Comparison of ENCODE assay signal across 18 cellular contexts in the genomic region with DNA sequence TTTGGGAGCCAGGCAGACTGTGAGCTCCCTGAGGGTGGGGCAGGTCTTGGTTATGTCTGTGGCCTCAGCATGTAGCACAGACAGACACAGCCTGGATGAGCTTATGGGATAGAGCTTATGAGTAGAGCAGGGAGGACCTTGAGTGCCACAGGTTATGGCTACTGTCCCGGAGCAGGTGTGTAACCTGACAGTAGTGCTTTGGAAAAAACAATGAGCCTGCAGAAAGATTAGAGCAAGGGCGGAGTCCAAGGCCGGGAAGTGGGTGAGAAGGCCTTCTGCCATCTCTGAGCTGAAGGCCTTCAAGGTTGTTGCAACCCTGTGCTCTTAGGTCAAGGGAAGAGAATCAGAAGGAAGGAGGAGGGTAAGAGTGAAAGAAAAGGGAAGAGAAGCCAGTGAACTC. TPM values are rescaled to one million over a fixed set of nuclear protein-coding genes. Genes with fewer than 3 reads are reported as not detected.
DNase-seq lines count a peak whose midpoint lies in the region; TF ChIP-seq lines count a peak whose summit lies in the region.
"Had no signal": no experiment of that assay in that cellular context is flagged by ENCODE, and none has a peak within 500 bp of the region (broad histone marks: within the 10 kb centered on the region; RNA-seq: fewer than 3 reads in every experiment).

No MANE protein-coding gene starts in this region.

- peaks cover 0 to 17% of the 10 kb centered on the region in 2 donors for H3K36me3 Mint-ChIP-seq in CD4-positive, alpha-beta memory T cell
- H3K36me3 Mint-ChIP-seq in chondrocyte (ENCODE audit: low read depth) (peaks cover 16% of the 10 kb centered on the region), nephron (ENCODE audit: low read depth) (peaks cover 19% of the 10 kb centered on the region)
- H3K36me3 Mint-ChIP-seq: WTC11 had no signal

- peaks cover 11% of the 10 kb centered on the region for H3K79me2 ChIP-seq in mesendoderm (ENCODE audit: control insufficient read depth, insufficient read depth, low read length)

- H3K9ac ChIP-seq in BLaER1 treated with 17β-estradiol and CSF1 and Interleukin-3, amounts not matched to agents 10 nM and 100 nM: peak overlapping the region in 4 of 11 experiments; percentile 1 to 7 (median 4); a peak in 4 of 22 replicates
- H3K9ac ChIP-seq in mesendoderm (ENCODE audit: low read length): no peak overlapping the region

- H2BK5ac ChIP-seq in mesendoderm (ENCODE audit: low read length): no peak overlapping the region

- H3K27ac ChIP-seq in BLaER1 treated with 17β-estradiol and CSF1 and Interleukin-3, amounts not matched to agents 10 nM and 100 nM: peak overlapping the region in 7 of 11 experiments; percentile 34 to 65 (median 44); a peak in 11 of 22 replicates
- no peak overlapping the region for H3K27ac ChIP-seq in CD4-positive, alpha-beta memory T cell (ENCODE audit: low read depth, low read length)
- no peak overlapping the region for H3K27ac ChIP-seq in mesendoderm (ENCODE audit: low read depth, low read length)
- H3K27ac ChIP-seq: ovary had no signal

- no peak overlapping the region for H2BK15ac ChIP-seq in mesendoderm (replicated peaks; ENCODE audit: low read depth)

- H3K4me1 Mint-ChIP-seq in CD4-positive, alpha-beta memory T cell: peaks cover 0 to 20% (median 7%) of the 10 kb centered on the region in 4 donors
- H3K4me1 Mint-ChIP-seq in chondrocyte (ENCODE audit: low read depth) (peaks cover 24% of the 10 kb centered on the region), nephron (peaks cover 28% of the 10 kb centered on the region)

- H3K4me3 ChIP-seq in BLaER1 treated with 17β-estradiol and CSF1 and Interleukin-3, amounts not matched to agents 10 nM and 100 nM: no peak overlapping the region
- no peak overlapping the region for H3K4me3 ChIP-seq in CD4-positive, alpha-beta memory T cell (ENCODE audit: low read length in 2 of 2)
- H3K4me3 ChIP-seq in mesendoderm (ENCODE audit: low read length): no peak overlapping the region
- H3K4me3 ChIP-seq: K562, ovary had no signal

- intact Hi-C loops in CD4-positive, alpha-beta memory T cell (cut with micrococcal nuclease): no loop called here

- no peak overlapping the region for H3K18ac ChIP-seq in mesendoderm (ENCODE audit: low read length)

- H3K27me3 Mint-ChIP-seq in CD4-positive, alpha-beta memory T cell: no peaks in the 10 kb centered on the region
- H3K27me3 Mint-ChIP-seq in chondrocyte (ENCODE audit: low read depth) (no peaks in the 10 kb centered on the region), nephron (ENCODE audit: low read depth) (no peaks in the 10 kb centered on the region)

- CTCF ChIA-PET in CD4-positive, alpha-beta memory T cell (lab: Charles Lee; ENCODE audit: partially characterized antibody): interaction anchor here (1.0 to 1.8 kb wide), 4 partner anchors 16 to 643 kb away, joined by 3 to 5 read pairs (median 4); a partner anchor contains a TSS

- H3K9me3 ChIP-seq in BLaER1 treated with 17β-estradiol and CSF1 and Interleukin-3, amounts not matched to agents 10 nM and 100 nM (replicated peaks in 1 of 11): no peaks in the 10 kb centered on the region
- no peaks in the 10 kb centered on the region for H3K9me3 ChIP-seq in CD4-positive, alpha-beta memory T cell (ENCODE audit: control insufficient read depth in 1 of 2, low read length in 2 of 2)
- H3K9me3 ChIP-seq: ovary had no signal

- peak overlapping the region; percentile 6 to 60 (median 40); a peak in 16 of 22 replicates for H3K4me2 ChIP-seq in BLaER1 treated with 17β-estradiol and CSF1 and Interleukin-3, amounts not matched to agents 10 nM and 100 nM
- no peak overlapping the region for H3K4me2 ChIP-seq in mesendoderm (ENCODE audit: low read length)

- no peak overlapping the region for H2AK5ac ChIP-seq in mesendoderm (ENCODE audit: low read length)

- no peak overlapping the region for H3K4ac ChIP-seq in mesendoderm (ENCODE audit: low read depth, low read length)

- H4K8ac ChIP-seq in mesendoderm (ENCODE audit: low read depth, low read length): no peak overlapping the region

- H3K79me1 ChIP-seq in mesendoderm (ENCODE audit: low read length): peaks cover 2% of the 10 kb centered on the region

- H3K23ac ChIP-seq in mesendoderm (ENCODE audit: low read length): no peak overlapping the region

- POLR2A ChIA-PET in CD4-positive, alpha-beta memory T cell (lab: Charles Lee; ENCODE audit: partially characterized antibody): interaction anchor here (0.7 to 3.2 kb wide), 3 partner anchors 8 to 16 kb away, joined by 3 to 17 read pairs (median 4); a partner anchor contains a TSS

- no CpG with 5 or more reads among the region's 3 CpGs for WGBS in mesendoderm (ENCODE audit: extremely low coverage, insufficient coverage, low lambda C conversion rate)

- TF ChIP-seq CTCF in chondrocyte (IDR thresholded peaks at IDR 0.05): no peak
- TF ChIP-seq CTCF in nephron (IDR thresholded peaks at IDR 0.05; ENCODE audit: unreplicated experiment in 3 of 3): no peak

- H3K36me3 ChIP-seq in BLaER1 treated with 17β-estradiol and CSF1 and Interleukin-3, amounts not matched to agents 10 nM and 100 nM: peaks cover 0 to 84% (median 73%) of the 10 kb centered on the region in 11 experiments; a peak in 19 of 22 replicates
- no peaks in the 10 kb centered on the region for H3K36me3 ChIP-seq in CD4-positive, alpha-beta memory T cell (ENCODE audit: insufficient read depth, low read length)
- peaks cover 5% of the 10 kb centered on the region for H3K36me3 ChIP-seq in mesendoderm (ENCODE audit: control insufficient read depth, insufficient read depth, low read length)
- H3K36me3 ChIP-seq: ovary had no signal

- H3K27ac Mint-ChIP-seq in CD4-positive, alpha-beta memory T cell: peak overlapping the region in 6 of 7 donors; percentile 54 to 87 (median 58)
- H3K27ac Mint-ChIP-seq in chondrocyte (ENCODE audit: unreplicated experiment) (no peak overlapping the region), nephron (peak overlapping the region in 2 of 3 experiments; percentile 53 to 54)

- H3K4me1 ChIP-seq in BLaER1 treated with 17β-estradiol and CSF1 and Interleukin-3, amounts not matched to agents 10 nM and 100 nM: peaks cover 19 to 54% (median 35%) of the 10 kb centered on the region in 10 experiments
- H3K4me1 ChIP-seq in CD4-positive, alpha-beta memory T cell (ENCODE audit: insufficient read depth, low read length): no peaks in the 10 kb centered on the region
- peaks cover 10% of the 10 kb centered on the region for H3K4me1 ChIP-seq in mesendoderm (ENCODE audit: control insufficient read depth, low read depth, low read length)

- no peaks in the 10 kb centered on the region for H3K9me3 Mint-ChIP-seq in CD4-positive, alpha-beta memory T cell
- H3K9me3 Mint-ChIP-seq in chondrocyte (ENCODE audit: low read depth) (no peaks in the 10 kb centered on the region), nephron (no peaks in the 10 kb centered on the region)
- H3K9me3 Mint-ChIP-seq: WTC11 had no signal

- H2BK120ac ChIP-seq in mesendoderm (ENCODE audit: low read depth, low read length): no peak overlapping the region

- no peak overlapping the region for H3K56ac ChIP-seq in mesendoderm (ENCODE audit: low read length)

- no peak overlapping the region for H4K5ac ChIP-seq in mesendoderm (ENCODE audit: low read length)

- H4K20me1 ChIP-seq in BLaER1 treated with 17β-estradiol and CSF1 and Interleukin-3, amounts not matched to agents 10 nM and 100 nM: peaks cover 0 to 12% (median 0%) of the 10 kb centered on the region in 11 experiments; a peak in 1 of 22 replicates

- no peaks in the 10 kb centered on the region for H3K27me3 ChIP-seq in BLaER1 treated with 17β-estradiol and CSF1 and Interleukin-3, amounts not matched to agents 10 nM and 100 nM
- H3K27me3 ChIP-seq in CD4-positive, alpha-beta memory T cell (ENCODE audit: insufficient read depth, low read length): no peaks in the 10 kb centered on the region
- no peaks in the 10 kb centered on the region for H3K27me3 ChIP-seq in mesendoderm (ENCODE audit: insufficient read depth, low read length, poor library complexity)
- H3K27me3 ChIP-seq: ovary had no signal

- no peak overlapping the region for H3K4me3 Mint-ChIP-seq in CD4-positive, alpha-beta memory T cell
- H3K4me3 Mint-ChIP-seq in chondrocyte (ENCODE audit: unreplicated experiment) (no peak overlapping the region), nephron (no peak overlapping the region)
- H3K4me3 Mint-ChIP-seq: WTC11 had no signal

- no peak for DNase-seq in CD4-positive, alpha-beta memory T cell
- peak; percentile 28 for DNase-seq in chondrocyte (ENCODE audit: low spot score)
- DNase-seq in mesendoderm: no peak
- no peak for DNase-seq in stimulated activated CD4-positive, alpha-beta T cell treated with anti-CD3 and anti-CD28 coated beads, Interleukin-12 subunit alpha, Interleukin-12 subunit beta, amount 100 ng/mL, for 4 hours
- no peak for DNase-seq in GM19238 (ENCODE audit: insufficient read length, low spot score)
- DNase-seq: activated naive CD4-positive, alpha-beta T cell treated with Interleukin-2 at 50 U/mL for 16 hours; AML-193; cortex of kidney; DMS 273 treated with DMSO at 0.1 percent for 48 hours; foreskin melanocyte; NCI-H2029; NCI-H510A treated with DMSO at 0.1 percent for 48 hours; stimulated activated CD4-positive, alpha-beta T cell treated with anti-CD3 and anti-CD28 coated beads, Interleukin-2, amount 100 ng/mL, for 24 hours had no signal

RNA-seq across cellular contexts. Expression of a gene that starts 4.0 kb away (rescaled TPM):
- 10 to 100 TPM; 17.7 to 19.7 TPM for total RNA-seq in CD4-positive, alpha-beta memory T cell
- polyA plus RNA-seq in CD4-positive, alpha-beta memory T cell: under 1 TPM; 0.15 to 0.36 TPM
- 854 to 4,666 TPM (median 4,556 TPM) in 3 replicates for total RNA-seq in chondrocyte
- polyA plus RNA-seq in mesendoderm (2013, experiment 1 of 2): 928 TPM
- polyA plus RNA-seq in mesendoderm (2013, experiment 2 of 2): 989 TPM

RNA-seq across cellular contexts. Expression of a gene that starts 16.7 kb away (rescaled TPM):
- 10 to 100 TPM; 60.2 to 67.3 TPM for total RNA-seq in CD4-positive, alpha-beta memory T cell
- 1 to 10 TPM; 2.1 to 4.1 TPM for polyA plus RNA-seq in CD4-positive, alpha-beta memory T cell
- total RNA-seq in chondrocyte: 32.4 to 42.5 TPM (median 38.8 TPM) in 3 replicates
- polyA plus RNA-seq in mesendoderm (2013, experiment 1 of 2): 9.6 TPM
- 8.7 TPM for polyA plus RNA-seq in mesendoderm (2013, experiment 2 of 2)

RNA-seq across cellular contexts. Expression of a gene that starts 36.7 kb away (rescaled TPM):
- 100 to 1,000 TPM; 300 to 325 TPM for total RNA-seq in CD4-positive, alpha-beta memory T cell
- polyA plus RNA-seq in CD4-positive, alpha-beta memory T cell: 10 to 100 TPM; 33.3 to 84.2 TPM
- total RNA-seq in chondrocyte: 42.8 to 71.0 TPM (median 43.0 TPM) in 3 replicates
- 15.6 TPM for polyA plus RNA-seq in mesendoderm (2013, experiment 1 of 2)
- 15.8 TPM for polyA plus RNA-seq in mesendoderm (2013, experiment 2 of 2)

RNA-seq across cellular contexts. Expression of a gene that starts 37.3 kb away (rescaled TPM):
- total RNA-seq in CD4-positive, alpha-beta memory T cell: 10 to 100 TPM; 41.8 to 50.1 TPM
- polyA plus RNA-seq in CD4-positive, alpha-beta memory T cell: 10 to 100 TPM; 20.7 to 45.0 TPM
- 21.8 to 26.1 TPM (median 24.7 TPM) in 3 replicates for total RNA-seq in chondrocyte
- polyA plus RNA-seq in mesendoderm (2013, experiment 1 of 2): 16.9 TPM
- 16.0 TPM for polyA plus RNA-seq in mesendoderm (2013, experiment 2 of 2)

RNA-seq across cellular contexts. Expression of a gene that starts 51.1 kb away (rescaled TPM):
- 10 to 100 TPM; 61.6 to 64.2 TPM for total RNA-seq in CD4-positive, alpha-beta memory T cell
- 10 to 100 TPM; 16.4 to 23.7 TPM for polyA plus RNA-seq in CD4-positive, alpha-beta memory T cell
- total RNA-seq in chondrocyte: 85.4 to 98.0 TPM (median 90.5 TPM) in 3 replicates
- 76.1 TPM for polyA plus RNA-seq in mesendoderm (2013, experiment 1 of 2)
- polyA plus RNA-seq in mesendoderm (2013, experiment 2 of 2): 73.8 TPM

Comparison
In these comparisons a context has a peak if more than half of its experiments do, and no peak if none do; other contexts are left out.
1. H3K27ac ChIP-seq: peak in BLaER1 treated with 17β-estradiol and CSF1 and Interleukin-3, amounts not matched to agents 10 nM and 100 nM (7 of 11); none in CD4-positive, alpha-beta memory T cell (single experiment) and mesendoderm (single experiment).
2. RNA of a gene that starts 4.0 kb away (total RNA-seq): 854 to 4,666 TPM in chondrocyte; 17.7 to 19.7 TPM in CD4-positive, alpha-beta memory T cell; every median in the first group is over 10 times any median in the second.